In genomic region chr17:81814748-81815645, GRCh38 we compare ENCODE assay signal across 11 cellular contexts. TPM values are rescaled to one million over a fixed set of nuclear protein-coding genes. Genes with fewer than 3 reads are reported as not detected.
A peak's percentile ranks its signal among the peaks of the same experiment; 100 is the strongest.
DNase-seq lines count a peak whose midpoint lies in the region; ATAC-seq, FAIRE-seq and TF ChIP-seq lines count a peak whose summit lies in the region.
"Had no signal": no experiment of that assay in that cellular context is flagged by ENCODE, and none has a peak within 500 bp of the region (broad histone marks: within the 10 kb centered on the region; RNA-seq: fewer than 3 reads in every experiment).

No MANE protein-coding gene starts in this region.

- H2AFZ ChIP-seq in GM23338, result no peak overlapping the region
- H2AFZ ChIP-seq in HepG2 (ENCODE audit: low read length), result peak overlapping the region; percentile 64
- H2AFZ ChIP-seq in Karpas-422 (ENCODE audit: low read length), result no peak overlapping the region

- TF ChIP-seq POLR2A in HepG2 (IDR thresholded peaks at IDR 0.05; ENCODE audit: insufficient read depth in 1 of 2, low read depth in 2 of 2, low read length in 2 of 2), result no peak

- H3K27me3 Mint-ChIP-seq in GM23338 (ENCODE audit: insufficient read depth, low read depth, poor library complexity), result peaks cover 5% of the 10 kb centered on the region

- no peaks in the 10 kb centered on the region for H4K20me1 ChIP-seq in GM23338 (replicated peaks; ENCODE audit: insufficient read depth)
- H4K20me1 ChIP-seq in HepG2 (ENCODE audit: insufficient read depth, low read length), result no peaks in the 10 kb centered on the region
- no peaks in the 10 kb centered on the region for H4K20me1 ChIP-seq in Karpas-422 (ENCODE audit: insufficient read depth, low read depth, low read length)

- no TSS peak for BruUV-seq in HepG2 (replicated peaks; lab: Mats Ljungman, UMichigan)

- H3K9me2 ChIP-seq in GM23338 (ENCODE audit: insufficient read depth) (no peaks in the 10 kb centered on the region), Karpas-422 (replicated peaks; ENCODE audit: insufficient read depth, low read length) (no peaks in the 10 kb centered on the region)

- H3K9ac ChIP-seq in HepG2 (ENCODE audit: insufficient read depth, low read depth, low read length), result peak overlapping the region; percentile 24; the same call in 1 of the 2 replicates
- H3K9ac ChIP-seq in Karpas-422 (ENCODE audit: low read length), result no peak overlapping the region

- H3K4me1 Mint-ChIP-seq in GM23338, result peaks cover 3% of the 10 kb centered on the region

- H3K27ac ChIP-seq in GM23338 (ENCODE audit: low read depth) (no peak overlapping the region), HepG2 (ENCODE audit: extremely low read length, insufficient read depth, low read length) (no peak overlapping the region), Karpas-422 (ENCODE audit: low read length) (no peak overlapping the region)
- H3K27ac ChIP-seq: esophagus squamous epithelium, neutrophil had no signal

- H3K36me3 Mint-ChIP-seq in GM23338 (ENCODE audit: low read depth), result no peaks in the 10 kb centered on the region
- H3K36me3 Mint-ChIP-seq: CD8-positive, alpha-beta T cell had no signal

- no peak for TF ChIP-seq RAD21 in HepG2 (CRISPR knock-in tag; IDR thresholded peaks at IDR 0.05)

- peaks cover 3% of the 10 kb centered on the region for H3K4me1 ChIP-seq in GM23338 (ENCODE audit: insufficient read depth)
- peaks cover 36% of the 10 kb centered on the region for H3K4me1 ChIP-seq in HepG2 (ENCODE audit: insufficient read depth, low read length)
- H3K4me1 ChIP-seq in Karpas-422 (ENCODE audit: low read length), result no peaks in the 10 kb centered on the region

- H3K4me3 ChIP-seq in GM23338, result no peak overlapping the region
- peak overlapping the region in 1 of 3 experiments; percentile 49; a peak in 1 of 6 replicates for H3K4me3 ChIP-seq in HepG2 (replicated peaks in 1 of 3; ENCODE audit: insufficient read depth in 1 of 3, low read depth in 2 of 3, low read length in 3 of 3)
- no peak overlapping the region for H3K4me3 ChIP-seq in Karpas-422 (ENCODE audit: low read length)
- H3K4me3 ChIP-seq: esophagus squamous epithelium had no signal

- H3K9me3 Mint-ChIP-seq in GM23338, result no peaks in the 10 kb centered on the region
- H3K9me3 Mint-ChIP-seq: activated T-helper 1 cell treated with anti-CD3 and anti-CD28 coated beads, Interleukin-12 subunit alpha, Interleukin-12 subunit beta, Interleukin-2, Interleukin-4 antibody, amounts not matched to agents 30 ng/mL and 10 ng/mL and 1 ng/mL, durations not matched to agents 14 hours and 24 hours and 36 hours; CD8-positive, alpha-beta T cell had no signal

- H3K4me2 ChIP-seq in GM23338 (no peak overlapping the region), HepG2 (ENCODE audit: low read depth, low read length) (peak overlapping the region; percentile 67), Karpas-422 (ENCODE audit: low read depth, low read length, poor library complexity, severe bottlenecking) (no peak overlapping the region)

- POLR2A ChIA-PET in HepG2 (lab: Yijun Ruan, JAX), result interaction anchor here (0.7 to 1.6 kb wide), 12 partner anchors 8 to 181 kb away, joined by 3 to 11 read pairs (median 5); partner anchors contain the start of genes MCRIP1 and P4HB

- H3F3A ChIP-seq in GM23338 (replicated peaks; ENCODE audit: low read depth), result peaks cover 3% of the 10 kb centered on the region; the same call in 1 of the 2 replicates

- no peaks in the 10 kb centered on the region for H3K79me2 ChIP-seq in GM23338 (replicated peaks; ENCODE audit: insufficient read depth)
- no peaks in the 10 kb centered on the region for H3K79me2 ChIP-seq in HepG2 (ENCODE audit: insufficient read depth, low read length)
- H3K79me2 ChIP-seq in Karpas-422 (ENCODE audit: low read length), result no peaks in the 10 kb centered on the region

- 33% methylated on average over 12 of the region's 24 CpGs for WGBS in HepG2 (ENCODE audit: low lambda C conversion rate)

- CTCF ChIA-PET in HepG2 (lab: Yijun Ruan, JAX; ENCODE audit: low intra/inter-chr PET ratio, low total read pairs), result no interaction called here

- in situ Hi-C loops in HepG2 (cut with HindIII; ENCODE audit: extremely low pct_ligation_motif_present, low pct_unique_long_range_greater_than_20kb), result no loop called here

- peak in 1 of 2 experiments; percentile 57; a peak in 2 of 4 replicates for TF ChIP-seq EP300 in HepG2 (IDR thresholded peaks at IDR 0.05; ENCODE audit: low read depth in 2 of 2, low read length in 2 of 2)
- peak; percentile 17; the same call in 1 of the 2 replicates for TF ChIP-seq EP300 in HepG2 (CRISPR knock-in tag; IDR thresholded peaks at IDR 0.05; ENCODE audit: borderline replicate concordance)

- FAIRE-seq in HepG2 (lab: Jason Lieb, UNC), result no peak

- intact Hi-C loops in HepG2 (cut with micrococcal nuclease; ENCODE audit: unreplicated experiment), result no loop called here

- DNase-seq in GM23338 (ENCODE audit: low spot score) (no peak), NCI-H774 (lab: John Stamatoyannopoulos, UW) (peak; percentile 84), HepG2 (ENCODE audit: low spot score) (peak; percentile 47), hippocampal formation (lab: John Stamatoyannopoulos, UW) (no peak), Karpas-422 (no peak)
- DNase-seq: CD8-positive, alpha-beta T cell; esophagus squamous epithelium had no signal

- TF ChIP-seq CTCF in GM23338 (conservative IDR thresholded peaks at IDR 0.05; ENCODE audit: low read depth in 2 of 2), result no peak
- no peak for TF ChIP-seq CTCF in HepG2 (CRISPR knock-in tag; IDR thresholded peaks at IDR 0.05)

- no peak overlapping the region for H3K4me3 Mint-ChIP-seq in GM23338
- H3K4me3 Mint-ChIP-seq: activated T-helper 1 cell treated with anti-CD3 and anti-CD28 coated beads, Interleukin-12 subunit alpha, Interleukin-12 subunit beta, Interleukin-2, Interleukin-4 antibody, amounts not matched to agents 30 ng/mL and 10 ng/mL and 1 ng/mL, durations not matched to agents 14 hours and 24 hours and 36 hours; CD8-positive, alpha-beta T cell had no signal

- H3K27me3 ChIP-seq in GM23338 (ENCODE audit: insufficient read depth), result no peaks in the 10 kb centered on the region
- H3K27me3 ChIP-seq in HepG2 (ENCODE audit: control insufficient read depth in 1 of 2, insufficient read depth in 2 of 2, low read length in 2 of 2), result peaks cover 6 to 19% of the 10 kb centered on the region in 2 experiments; a peak in 4 of 5 replicates
- H3K27me3 ChIP-seq in Karpas-422 (ENCODE audit: low read length), result no peaks in the 10 kb centered on the region

- H3K9me3 ChIP-seq in HepG2 (ENCODE audit: low read length), result no peaks in the 10 kb centered on the region
- H3K9me3 ChIP-seq in Karpas-422 (ENCODE audit: low read length), result no peaks in the 10 kb centered on the region
- H3K9me3 ChIP-seq: esophagus squamous epithelium, neutrophil had no signal

- H3K27ac Mint-ChIP-seq in GM23338, result no peak overlapping the region
- H3K27ac Mint-ChIP-seq: activated T-helper 1 cell treated with anti-CD3 and anti-CD28 coated beads, Interleukin-12 subunit alpha, Interleukin-12 subunit beta, Interleukin-2, Interleukin-4 antibody, amounts not matched to agents 30 ng/mL and 10 ng/mL and 1 ng/mL, durations not matched to agents 14 hours and 24 hours and 36 hours; CD8-positive, alpha-beta T cell had no signal

- no peaks in the 10 kb centered on the region for H3K36me3 ChIP-seq in GM23338 (ENCODE audit: insufficient read depth)
- H3K36me3 ChIP-seq in HepG2 (replicated peaks in 1 of 2; ENCODE audit: control insufficient read depth in 1 of 2, insufficient read depth in 2 of 2, low read length in 2 of 2), result no peaks in the 10 kb centered on the region
- no peaks in the 10 kb centered on the region for H3K36me3 ChIP-seq in Karpas-422 (ENCODE audit: insufficient read depth, low read length)
- H3K36me3 ChIP-seq: esophagus squamous epithelium, neutrophil had no signal

- peak; percentile 25 for ATAC-seq in GM23338
- ATAC-seq in HepG2, result peak; percentile 65
- ATAC-seq in HG03108 (IDR thresholded peaks at IDR 0.05; ENCODE audit: unreplicated experiment), result no peak
- ATAC-seq: CD8-positive, alpha-beta T cell had no signal

RNA-seq across cellular contexts. Expression of gene GCGR, which starts 11.0 kb away (rescaled TPM):
- 0.17 and 0.31 TPM in 2 replicates for total RNA-seq in GM23338 (2014; rRNA removed; shearing (Covaris generic))
- polyA plus RNA-seq in GM23338 (2016; fragmentation: Nextera tagmentation; extraction: Ambion mirVana) (0.23 and 0.92 TPM in 2 replicates), HepG2 (2011; rRNA removed) (0.04 and 0.27 TPM in 2 replicates)
- total RNA-seq in HepG2 (2016; rRNA removed; fragmentation: Illumina TruSeq; extraction: Trizol), result 0.13 TPM in 1 of 2 replicates, not detected in the other
- not detected in 2 replicates for total RNA-seq in HepG2 (2016; cell fraction: cytosol; rRNA removed; fragmentation: Illumina TruSeq; extraction: Trizol; ENCODE audit: low read depth)
- 0.15 TPM in 1 of 2 replicates, not detected in the other for total RNA-seq in HepG2 (2016; cell fraction: insoluble cytoplasmic fraction; rRNA removed; fragmentation: Illumina TruSeq; extraction: Trizol)
- total RNA-seq in HepG2 (2016; cell fraction: membrane; rRNA removed; fragmentation: Illumina TruSeq; extraction: Trizol), result not detected in 2 replicates
- total RNA-seq in HepG2 (2016; cell fraction: nucleus; rRNA removed; fragmentation: Illumina TruSeq; extraction: Trizol), result 0.31 TPM in 1 of 2 replicates, not detected in the other
- 0.10 and 0.12 TPM in 2 replicates for polyA plus RNA-seq in HepG2 (2011; cell fraction: cytosol; rRNA removed)
- polyA plus RNA-seq in HepG2 (2011; cell fraction: nucleus; rRNA removed), result 4.7 and 5.5 TPM in 2 replicates
- 0.07 and 0.27 TPM in 2 replicates for polyA plus RNA-seq in HepG2 (2012)
- not detected in 2 replicates for polyA plus RNA-seq in HepG2 (2016; cell fraction: cytosol; fragmentation: Illumina TruSeq; extraction: Trizol; ENCODE audit: low read depth)
- not detected in 2 replicates for polyA plus RNA-seq in HepG2 (2016; cell fraction: insoluble cytoplasmic fraction; fragmentation: Illumina TruSeq; extraction: Trizol; ENCODE audit: low read depth)
- not detected in 2 replicates for polyA plus RNA-seq in HepG2 (2016; cell fraction: membrane; fragmentation: Illumina TruSeq; extraction: Trizol; ENCODE audit: low read depth)
- 0.31 and 0.60 TPM in 2 replicates for polyA plus RNA-seq in HepG2 (2016; cell fraction: nucleus; fragmentation: Illumina TruSeq; extraction: Trizol; ENCODE audit: insufficient read depth, low read depth)
- polyA minus RNA-seq in HepG2 (2011; rRNA and poly(A)+ RNA removed; ENCODE audit: low replicate concordance), result 0.14 and 0.26 TPM in 2 replicates
- not detected in 2 replicates for polyA minus RNA-seq in HepG2 (2011; cell fraction: cytosol; rRNA and poly(A)+ RNA removed)
- 0.52 and 0.87 TPM in 2 replicates for polyA minus RNA-seq in HepG2 (2011; cell fraction: nucleus; rRNA and poly(A)+ RNA removed)
- total RNA-seq in Karpas-422 (2014; rRNA removed; shearing (Covaris generic); ENCODE audit: low replicate concordance), result not detected in 2 replicates
- total RNA-seq: activated T-helper 1 cell treated with anti-CD3 and anti-CD28 coated beads, Interleukin-12 subunit alpha, Interleukin-12 subunit beta, Interleukin-2, Interleukin-4 antibody, amounts not matched to agents 30 ng/mL and 10 ng/mL and 1 ng/mL, durations not matched to agents 14 hours and 24 hours and 36 hours; cardiac septum; CD8-positive, alpha-beta T cell; esophagus squamous epithelium had no signal

RNA-seq across cellular contexts. Expression of gene MCRIP1, which starts 18.1 kb away (rescaled TPM):
- total RNA-seq in GM23338 (2014; rRNA removed; shearing (Covaris generic)), result 85.2 and 110 TPM in 2 replicates
- polyA plus RNA-seq in GM23338 (2016; fragmentation: Nextera tagmentation; extraction: Ambion mirVana) (99.5 and 101 TPM in 2 replicates), HepG2 (2011; rRNA removed) (79.7 and 113 TPM in 2 replicates)
- total RNA-seq in HepG2 (2016; rRNA removed; fragmentation: Illumina TruSeq; extraction: Trizol), result 76.1 and 84.9 TPM in 2 replicates
- 74.8 and 93.7 TPM in 2 replicates for total RNA-seq in HepG2 (2016; cell fraction: cytosol; rRNA removed; fragmentation: Illumina TruSeq; extraction: Trizol; ENCODE audit: low read depth)
- total RNA-seq in HepG2 (2016; cell fraction: insoluble cytoplasmic fraction; rRNA removed; fragmentation: Illumina TruSeq; extraction: Trizol), result 73.6 and 90.1 TPM in 2 replicates
- total RNA-seq in HepG2 (2016; cell fraction: membrane; rRNA removed; fragmentation: Illumina TruSeq; extraction: Trizol), result 97.9 and 116 TPM in 2 replicates
- total RNA-seq in HepG2 (2016; cell fraction: nucleus; rRNA removed; fragmentation: Illumina TruSeq; extraction: Trizol), result 29.3 and 32.8 TPM in 2 replicates
- 95.7 and 150 TPM in 2 replicates for polyA plus RNA-seq in HepG2 (2011; cell fraction: cytosol; rRNA removed)
- polyA plus RNA-seq in HepG2 (2011; cell fraction: nucleus; rRNA removed), result 122 and 140 TPM in 2 replicates
- polyA plus RNA-seq in HepG2 (2012), result 44.7 and 56.7 TPM in 2 replicates
- polyA plus RNA-seq in HepG2 (2016; cell fraction: cytosol; fragmentation: Illumina TruSeq; extraction: Trizol; ENCODE audit: low read depth), result 77.4 and 92.8 TPM in 2 replicates
- polyA plus RNA-seq in HepG2 (2016; cell fraction: insoluble cytoplasmic fraction; fragmentation: Illumina TruSeq; extraction: Trizol; ENCODE audit: low read depth), result 75.3 and 82.0 TPM in 2 replicates
- 86.8 and 108 TPM in 2 replicates for polyA plus RNA-seq in HepG2 (2016; cell fraction: membrane; fragmentation: Illumina TruSeq; extraction: Trizol; ENCODE audit: low read depth)
- 63.7 and 68.1 TPM in 2 replicates for polyA plus RNA-seq in HepG2 (2016; cell fraction: nucleus; fragmentation: Illumina TruSeq; extraction: Trizol; ENCODE audit: insufficient read depth, low read depth)
- polyA minus RNA-seq in HepG2 (2011; rRNA and poly(A)+ RNA removed; ENCODE audit: low replicate concordance), result 1.6 and 50.7 TPM in 2 replicates
- 39.9 and 44.0 TPM in 2 replicates for polyA minus RNA-seq in HepG2 (2011; cell fraction: cytosol; rRNA and poly(A)+ RNA removed)
- polyA minus RNA-seq in HepG2 (2011; cell fraction: nucleus; rRNA and poly(A)+ RNA removed), result 12.4 and 13.7 TPM in 2 replicates
- 55.9 and 99.9 TPM in 2 replicates for total RNA-seq in Karpas-422 (2014; rRNA removed; shearing (Covaris generic); ENCODE audit: low replicate concordance)

RNA-seq across cellular contexts. Expression of gene PPP1R27, which starts 19.9 kb away (rescaled TPM):
- not detected in 2 replicates for total RNA-seq in GM23338 (2014; rRNA removed; shearing (Covaris generic))
- polyA plus RNA-seq in GM23338 (2016; fragmentation: Nextera tagmentation; extraction: Ambion mirVana) (0.40 and 0.65 TPM in 2 replicates), HepG2 (2011; rRNA removed) (0.17 and 0.33 TPM in 2 replicates)
- total RNA-seq in HepG2 (2016; rRNA removed; fragmentation: Illumina TruSeq; extraction: Trizol), result 0.69 and 1.00 TPM in 2 replicates
- total RNA-seq in HepG2 (2016; cell fraction: cytosol; rRNA removed; fragmentation: Illumina TruSeq; extraction: Trizol; ENCODE audit: low read depth), result 0.71 and 2.3 TPM in 2 replicates
- total RNA-seq in HepG2 (2016; cell fraction: insoluble cytoplasmic fraction; rRNA removed; fragmentation: Illumina TruSeq; extraction: Trizol), result 1.3 TPM in 1 of 2 replicates, not detected in the other
- 1.00 and 1.2 TPM in 2 replicates for total RNA-seq in HepG2 (2016; cell fraction: membrane; rRNA removed; fragmentation: Illumina TruSeq; extraction: Trizol)
- 0.91 and 1.8 TPM in 2 replicates for total RNA-seq in HepG2 (2016; cell fraction: nucleus; rRNA removed; fragmentation: Illumina TruSeq; extraction: Trizol)
- polyA plus RNA-seq in HepG2 (2011; cell fraction: cytosol; rRNA removed), result 0.55 and 1.1 TPM in 2 replicates
- 1.6 and 2.8 TPM in 2 replicates for polyA plus RNA-seq in HepG2 (2011; cell fraction: nucleus; rRNA removed)
- 0.34 and 0.52 TPM in 2 replicates for polyA plus RNA-seq in HepG2 (2012)
- 0.57 and 1.0 TPM in 2 replicates for polyA plus RNA-seq in HepG2 (2016; cell fraction: cytosol; fragmentation: Illumina TruSeq; extraction: Trizol; ENCODE audit: low read depth)
- 1.7 TPM in 1 of 2 replicates, not detected in the other for polyA plus RNA-seq in HepG2 (2016; cell fraction: insoluble cytoplasmic fraction; fragmentation: Illumina TruSeq; extraction: Trizol; ENCODE audit: low read depth)
- polyA plus RNA-seq in HepG2 (2016; cell fraction: membrane; fragmentation: Illumina TruSeq; extraction: Trizol; ENCODE audit: low read depth), result 0.56 TPM in 1 of 2 replicates, not detected in the other
- polyA plus RNA-seq in HepG2 (2016; cell fraction: nucleus; fragmentation: Illumina TruSeq; extraction: Trizol; ENCODE audit: insufficient read depth, low read depth), result 2.1 TPM in 1 of 2 replicates, not detected in the other
- 0.09 and 0.88 TPM in 2 replicates for polyA minus RNA-seq in HepG2 (2011; rRNA and poly(A)+ RNA removed; ENCODE audit: low replicate concordance)
- not detected in 2 replicates for polyA minus RNA-seq in HepG2 (2011; cell fraction: cytosol; rRNA and poly(A)+ RNA removed)
- 1.9 TPM in 1 of 2 replicates, not detected in the other for polyA minus RNA-seq in HepG2 (2011; cell fraction: nucleus; rRNA and poly(A)+ RNA removed)
- total RNA-seq in Karpas-422 (2014; rRNA removed; shearing (Covaris generic); ENCODE audit: low replicate concordance), result 0.25 TPM in 1 of 2 replicates, not detected in the other
- total RNA-seq: activated T-helper 1 cell treated with anti-CD3 and anti-CD28 coated beads, Interleukin-12 subunit alpha, Interleukin-12 subunit beta, Interleukin-2, Interleukin-4 antibody, amounts not matched to agents 30 ng/mL and 10 ng/mL and 1 ng/mL, durations not matched to agents 14 hours and 24 hours and 36 hours; CD8-positive, alpha-beta T cell; esophagus squamous epithelium had no signal

RNA-seq across cellular contexts. Expression of gene P4HB, which starts 45.3 kb away (rescaled TPM):
- 418 and 620 TPM in 2 replicates for total RNA-seq in GM23338 (2014; rRNA removed; shearing (Covaris generic))
- polyA plus RNA-seq in GM23338 (2016; fragmentation: Nextera tagmentation; extraction: Ambion mirVana), result 206 and 209 TPM in 2 replicates
- total RNA-seq in HepG2 (2016; rRNA removed; fragmentation: Illumina TruSeq; extraction: Trizol), result 337 and 782 TPM in 2 replicates
- total RNA-seq in HepG2 (2016; cell fraction: cytosol; rRNA removed; fragmentation: Illumina TruSeq; extraction: Trizol; ENCODE audit: low read depth), result 162 and 167 TPM in 2 replicates
- 282 and 813 TPM in 2 replicates for total RNA-seq in HepG2 (2016; cell fraction: insoluble cytoplasmic fraction; rRNA removed; fragmentation: Illumina TruSeq; extraction: Trizol)
- 299 and 300 TPM in 2 replicates for total RNA-seq in HepG2 (2016; cell fraction: membrane; rRNA removed; fragmentation: Illumina TruSeq; extraction: Trizol)
- 801 and 884 TPM in 2 replicates for total RNA-seq in HepG2 (2016; cell fraction: nucleus; rRNA removed; fragmentation: Illumina TruSeq; extraction: Trizol)
- polyA plus RNA-seq in HepG2 (2011; rRNA removed), result 181 and 185 TPM in 2 replicates
- 150 and 176 TPM in 2 replicates for polyA plus RNA-seq in HepG2 (2011; cell fraction: cytosol; rRNA removed)
- polyA plus RNA-seq in HepG2 (2011; cell fraction: nucleus; rRNA removed), result 517 and 557 TPM in 2 replicates
- polyA plus RNA-seq in HepG2 (2012), result 1,462 and 1,524 TPM in 2 replicates
- 236 TPM in 2 replicates for polyA plus RNA-seq in HepG2 (2016; cell fraction: cytosol; fragmentation: Illumina TruSeq; extraction: Trizol; ENCODE audit: low read depth)
- polyA plus RNA-seq in HepG2 (2016; cell fraction: insoluble cytoplasmic fraction; fragmentation: Illumina TruSeq; extraction: Trizol; ENCODE audit: low read depth), result 494 and 566 TPM in 2 replicates
- 378 and 399 TPM in 2 replicates for polyA plus RNA-seq in HepG2 (2016; cell fraction: membrane; fragmentation: Illumina TruSeq; extraction: Trizol; ENCODE audit: low read depth)
- polyA plus RNA-seq in HepG2 (2016; cell fraction: nucleus; fragmentation: Illumina TruSeq; extraction: Trizol; ENCODE audit: insufficient read depth, low read depth), result 2,290 and 2,428 TPM in 2 replicates
- 90.8 and 213 TPM in 2 replicates for polyA minus RNA-seq in HepG2 (2011; rRNA and poly(A)+ RNA removed; ENCODE audit: low replicate concordance)
- polyA minus RNA-seq in HepG2 (2011; cell fraction: cytosol; rRNA and poly(A)+ RNA removed), result 303 and 378 TPM in 2 replicates
- polyA minus RNA-seq in HepG2 (2011; cell fraction: nucleus; rRNA and poly(A)+ RNA removed), result 250 and 278 TPM in 2 replicates
- total RNA-seq in Karpas-422 (2014; rRNA removed; shearing (Covaris generic); ENCODE audit: low replicate concordance), result 175 and 263 TPM in 2 replicates

RNA-seq across cellular contexts. Expression of gene ARHGDIA, which starts 56.1 kb away (rescaled TPM):
- 80.1 and 125 TPM in 2 replicates for total RNA-seq in GM23338 (2014; rRNA removed; shearing (Covaris generic))
- polyA plus RNA-seq in GM23338 (2016; fragmentation: Nextera tagmentation; extraction: Ambion mirVana) (140 and 152 TPM in 2 replicates), HepG2 (2011; rRNA removed) (40.0 and 52.1 TPM in 2 replicates)
- total RNA-seq in HepG2 (2016; rRNA removed; fragmentation: Illumina TruSeq; extraction: Trizol), result 64.0 and 120 TPM in 2 replicates
- total RNA-seq in HepG2 (2016; cell fraction: cytosol; rRNA removed; fragmentation: Illumina TruSeq; extraction: Trizol; ENCODE audit: low read depth), result 25.7 and 26.7 TPM in 2 replicates
- 73.7 and 111 TPM in 2 replicates for total RNA-seq in HepG2 (2016; cell fraction: insoluble cytoplasmic fraction; rRNA removed; fragmentation: Illumina TruSeq; extraction: Trizol)
- total RNA-seq in HepG2 (2016; cell fraction: membrane; rRNA removed; fragmentation: Illumina TruSeq; extraction: Trizol), result 68.1 and 73.5 TPM in 2 replicates
- total RNA-seq in HepG2 (2016; cell fraction: nucleus; rRNA removed; fragmentation: Illumina TruSeq; extraction: Trizol), result 66.3 and 84.1 TPM in 2 replicates
- 61.3 and 96.2 TPM in 2 replicates for polyA plus RNA-seq in HepG2 (2011; cell fraction: cytosol; rRNA removed)
- polyA plus RNA-seq in HepG2 (2011; cell fraction: nucleus; rRNA removed), result 174 and 191 TPM in 2 replicates
- polyA plus RNA-seq in HepG2 (2012), result 159 and 169 TPM in 2 replicates
- polyA plus RNA-seq in HepG2 (2016; cell fraction: cytosol; fragmentation: Illumina TruSeq; extraction: Trizol; ENCODE audit: low read depth), result 89.7 and 102 TPM in 2 replicates
- polyA plus RNA-seq in HepG2 (2016; cell fraction: insoluble cytoplasmic fraction; fragmentation: Illumina TruSeq; extraction: Trizol; ENCODE audit: low read depth), result 221 and 287 TPM in 2 replicates
- 171 and 188 TPM in 2 replicates for polyA plus RNA-seq in HepG2 (2016; cell fraction: membrane; fragmentation: Illumina TruSeq; extraction: Trizol; ENCODE audit: low read depth)
- polyA plus RNA-seq in HepG2 (2016; cell fraction: nucleus; fragmentation: Illumina TruSeq; extraction: Trizol; ENCODE audit: insufficient read depth, low read depth), result 248 and 249 TPM in 2 replicates
- 35.7 and 46.7 TPM in 2 replicates for polyA minus RNA-seq in HepG2 (2011; rRNA and poly(A)+ RNA removed; ENCODE audit: low replicate concordance)
- polyA minus RNA-seq in HepG2 (2011; cell fraction: cytosol; rRNA and poly(A)+ RNA removed), result 54.0 and 54.8 TPM in 2 replicates
- polyA minus RNA-seq in HepG2 (2011; cell fraction: nucleus; rRNA and poly(A)+ RNA removed), result 52.7 and 57.6 TPM in 2 replicates
- total RNA-seq in Karpas-422 (2014; rRNA removed; shearing (Covaris generic); ENCODE audit: low replicate concordance), result 68.5 and 119 TPM in 2 replicates

Comparison
In these comparisons a context has a peak if more than half of its experiments do, and no peak if none do; other contexts are left out.
1. DNase-seq: peak in NCI-H774 (single experiment) and HepG2 (single experiment); none in GM23338 (single experiment), hippocampal formation (0 of 2) and Karpas-422 (single experiment).